Comparison of ENCODE assay signal across 16 cellular contexts in the genomic region with DNA sequence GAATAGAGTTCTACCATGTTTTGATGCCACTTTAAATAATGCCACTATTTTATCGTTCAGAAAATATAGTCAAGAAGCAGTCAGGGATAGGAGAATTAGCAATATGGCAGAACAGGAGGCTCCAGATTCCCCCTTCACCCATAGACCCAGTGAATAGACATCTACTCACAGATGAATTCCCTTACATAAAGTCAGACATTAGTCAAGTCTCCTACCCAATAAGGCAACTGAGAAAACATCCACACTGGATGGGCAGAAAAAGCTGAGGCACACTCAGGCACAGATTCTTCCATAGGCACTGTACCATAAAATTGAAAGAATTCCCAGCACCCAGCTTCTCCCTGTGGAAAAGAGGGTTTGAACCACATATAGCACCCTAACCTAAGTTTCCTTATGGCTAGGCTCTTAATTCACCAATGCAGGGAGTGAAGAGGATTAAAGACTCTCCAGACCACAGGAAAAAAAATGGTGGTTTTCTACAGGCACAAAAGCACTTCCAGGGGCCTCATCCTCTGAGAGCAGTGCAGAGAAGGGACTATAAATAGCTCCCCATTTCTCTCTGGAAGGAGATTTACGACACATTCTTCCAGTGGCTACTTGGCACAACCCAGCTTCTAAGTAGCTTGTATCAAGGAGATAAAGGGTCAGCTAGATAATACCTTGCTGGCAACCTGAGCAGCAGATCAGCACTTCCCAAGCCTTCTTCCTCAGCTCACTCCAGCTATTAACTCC.
DNase-seq lines count a peak whose midpoint lies in the region; ATAC-seq and TF ChIP-seq lines count a peak whose summit lies in the region.
"Had no signal": no experiment of that assay in that cellular context is flagged by ENCODE, and none has a peak within 500 bp of the region (broad histone marks: within the 10 kb centered on the region; RNA-seq: fewer than 3 reads in every experiment).

No MANE protein-coding gene starts in this region.

- no peak overlapping the region for H4K91ac ChIP-seq in mesenchymal stem cell (ENCODE audit: low read length)

- ATAC-seq in GM18858 (IDR thresholded peaks at IDR 0.05; ENCODE audit: unreplicated experiment), result no peak
- no peak for ATAC-seq in HG03108 (IDR thresholded peaks at IDR 0.05; ENCODE audit: unreplicated experiment)
- ATAC-seq: activated T-helper 17 cell treated with anti-CD3 and anti-CD28 coated beads, Interleukin-2, amount 50 U/mL, for 72 hours; CD8-positive, alpha-beta T cell had no signal

- H3K23ac ChIP-seq in mesenchymal stem cell (ENCODE audit: low read length in 2 of 2), result no peak overlapping the region

- no peaks in the 10 kb centered on the region for H3K36me3 ChIP-seq in brain microvascular endothelial cell (replicated peaks)
- no peaks in the 10 kb centered on the region for H3K36me3 ChIP-seq in mesenchymal stem cell (ENCODE audit: control insufficient read depth in 1 of 2, insufficient read depth in 2 of 2, low read depth in 1 of 2, low read length in 2 of 2)
- H3K36me3 ChIP-seq: colonic mucosa had no signal

- no peak overlapping the region for H3K4me3 ChIP-seq in brain microvascular endothelial cell (ENCODE audit: low read depth, low read length)
- no peak overlapping the region for H3K4me3 ChIP-seq in mesenchymal stem cell (ENCODE audit: insufficient read depth in 1 of 2, low read depth in 1 of 2, low read length in 2 of 2)
- H3K4me3 ChIP-seq: colonic mucosa had no signal

- TF ChIP-seq CTCF in brain microvascular endothelial cell (IDR thresholded peaks at IDR 0.05; ENCODE audit: low read depth, low read length, missing control alignments), result no peak

- 50% methylated on average over 2 of the region's 2 CpGs for WGBS in mesenchymal stem cell

- peak overlapping the region; percentile 72 for H2AK5ac ChIP-seq in mesenchymal stem cell (ENCODE audit: low read length, severe bottlenecking)

- H3K27ac ChIP-seq in brain microvascular endothelial cell, result no peak overlapping the region
- H3K27ac ChIP-seq in mesenchymal stem cell (ENCODE audit: low read length, poor library complexity, severe bottlenecking), result peak overlapping the region; percentile 98
- H3K27ac ChIP-seq: colonic mucosa had no signal

- H3K27me3 ChIP-seq in brain microvascular endothelial cell (replicated peaks) (no peaks in the 10 kb centered on the region), mesenchymal stem cell (ENCODE audit: control insufficient read depth in 1 of 2, insufficient read depth in 1 of 2, low read length in 2 of 2) (no peaks in the 10 kb centered on the region)
- H3K27me3 ChIP-seq: colonic mucosa had no signal

- no peak overlapping the region for H3K4me2 ChIP-seq in mesenchymal stem cell (ENCODE audit: low read length, poor library complexity, severe bottlenecking)

- in situ Hi-C loops in KBM-7 (cut with MboI; ENCODE audit: low pct_unique_long_range_greater_than_20kb, low sequenced_read_pairs), result no loop called here
- in situ Hi-C loops in brain microvascular endothelial cell (cut with HindIII; ENCODE audit: low pct_ligation_motif_present, low sequenced_read_pairs), result no loop called here

- H3K9ac ChIP-seq in mesenchymal stem cell (ENCODE audit: low read length), result no peak overlapping the region

- peaks cover 4% of the 10 kb centered on the region for H3K79me1 ChIP-seq in mesenchymal stem cell (replicated peaks; ENCODE audit: low read length, poor library complexity, severe bottlenecking)

- peaks cover 2% of the 10 kb centered on the region for H3K4me1 ChIP-seq in mesenchymal stem cell (ENCODE audit: control insufficient read depth, insufficient read depth, low read depth, low read length)
- H3K4me1 ChIP-seq: colonic mucosa had no signal

- no peak overlapping the region for H4K8ac ChIP-seq in mesenchymal stem cell (ENCODE audit: low read length)

- no peak overlapping the region for H2BK12ac ChIP-seq in mesenchymal stem cell (ENCODE audit: low read length in 2 of 2)

- H2AFZ ChIP-seq in mesenchymal stem cell (ENCODE audit: low read depth, low read length), result no peak overlapping the region

- H2BK120ac ChIP-seq in mesenchymal stem cell (ENCODE audit: low read depth, low read length), result no peak overlapping the region

- no peak overlapping the region for H3K18ac ChIP-seq in mesenchymal stem cell (ENCODE audit: low read depth in 1 of 2, low read length in 2 of 2)

- H2BK15ac ChIP-seq in mesenchymal stem cell (ENCODE audit: low read depth, poor library complexity, severe bottlenecking), result no peak overlapping the region

- peak; percentile 63 for DNase-seq in EH (ENCODE audit: low read depth)
- DNase-seq in KBM-7, result peak; percentile 70
- peak; percentile 31 for DNase-seq in brain microvascular endothelial cell
- DNase-seq in mesenchymal stem cell, result peak; percentile 75
- no peak for DNase-seq in central memory CD4-positive, alpha-beta T cell
- no peak for DNase-seq in NCI-H2081 (lab: John Stamatoyannopoulos, UW)
- DNase-seq: CD8-positive, alpha-beta T cell; foreskin melanocyte; left colon; NCI-H2227 treated with DMSO at 0.1 percent for 48 hours; stimulated activated CD4-positive, alpha-beta T cell treated with anti-CD3 and anti-CD28 coated beads, Interleukin-2, amount 100 ng/mL, for 24 hours; stimulated activated naive CD4-positive, alpha-beta T cell had no signal

- H2BK5ac ChIP-seq in mesenchymal stem cell (ENCODE audit: low read depth, low read length, poor library complexity, severe bottlenecking), result peak overlapping the region; percentile 60

- no peak overlapping the region for H3K4ac ChIP-seq in mesenchymal stem cell (ENCODE audit: low read depth in 1 of 2, low read length in 2 of 2)

- no peak overlapping the region for H3K14ac ChIP-seq in mesenchymal stem cell (ENCODE audit: low read length in 2 of 2)

- H3K9me3 ChIP-seq in mesenchymal stem cell (ENCODE audit: control insufficient read depth, low read length), result peaks cover 24% of the 10 kb centered on the region
- H3K9me3 ChIP-seq: colonic mucosa had no signal

Comparison
In these comparisons a context has a peak if more than half of its experiments do, and no peak if none do; other contexts are left out.
1. DNase-seq: peak in EH (single experiment), KBM-7 (single experiment), brain microvascular endothelial cell (single experiment) and mesenchymal stem cell (single experiment); none in central memory CD4-positive, alpha-beta T cell (single experiment) and NCI-H2081 (0 of 2).